ENCODE assay signal across 9 cellular contexts in the genomic region with DNA sequence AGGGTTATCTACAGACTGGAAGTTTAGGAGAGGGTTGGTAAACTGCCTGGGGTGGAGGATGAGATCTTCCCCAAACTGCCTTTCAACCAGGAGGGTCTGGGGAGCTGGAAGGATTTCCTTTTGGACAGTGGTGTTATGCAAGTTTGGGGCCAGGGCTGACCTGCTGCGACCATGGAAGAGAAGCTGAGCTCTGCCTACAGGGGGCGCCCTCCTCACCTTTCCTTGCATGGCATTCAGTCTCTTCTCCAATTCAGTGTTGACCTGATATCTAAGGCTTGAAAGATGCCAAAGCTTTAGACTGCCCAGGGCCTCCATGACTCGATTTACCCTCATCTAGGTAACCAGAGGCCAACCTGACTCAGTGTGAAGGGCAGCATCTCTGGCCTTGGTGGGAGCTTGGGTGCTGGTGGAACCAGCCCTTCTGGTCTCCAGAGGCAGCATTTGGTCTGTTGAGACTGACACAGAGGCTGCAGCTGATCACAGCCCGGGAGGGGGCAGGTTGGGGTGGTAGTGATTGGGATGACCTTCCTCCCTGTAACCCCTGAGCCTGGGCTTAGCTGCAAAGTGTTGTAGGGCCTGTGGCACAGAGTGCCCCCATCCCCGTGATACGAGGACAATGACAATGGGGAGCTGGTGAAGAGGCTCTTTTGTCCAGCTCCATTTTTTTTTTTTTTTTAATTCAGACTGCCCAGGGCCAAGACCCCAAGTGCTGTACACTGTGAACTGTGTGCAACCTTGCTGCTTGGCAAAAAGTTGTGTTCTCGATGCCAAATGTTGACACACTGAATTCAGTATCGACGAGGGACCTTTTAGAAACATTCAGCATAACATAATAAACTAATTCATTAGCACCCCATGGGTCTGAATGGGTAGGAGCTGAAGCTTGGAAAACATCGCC.
DNase-seq lines count a peak whose midpoint lies in the region; ATAC-seq, FAIRE-seq and TF ChIP-seq lines count a peak whose summit lies in the region.
"Had no signal": no experiment of that assay in that cellular context is flagged by ENCODE, and none has a peak within 500 bp of the region (broad histone marks: within the 10 kb centered on the region; RNA-seq: fewer than 3 reads in every experiment).

No MANE protein-coding gene starts in this region.

- H3K4me1 ChIP-seq in kidney (ENCODE audit: control insufficient read depth in 1 of 2, insufficient read depth in 1 of 2, low read depth in 1 of 2, low read length in 2 of 2) = no peaks in the 10 kb centered on the region

- no peaks in the 10 kb centered on the region for H3K36me3 Mint-ChIP-seq in natural killer cell

- H3K4me1 Mint-ChIP-seq in natural killer cell = no peaks in the 10 kb centered on the region
- H3K4me1 Mint-ChIP-seq: activated B cell treated with CpG ODN at 0.5 μM for 24 hours had no signal

- peak; percentile 50 for TF ChIP-seq CTCF in D721Med (IDR thresholded peaks at IDR 0.05; ENCODE audit: insufficient read depth, missing control alignments)
- TF ChIP-seq CTCF in kidney (IDR thresholded peaks at IDR 0.05; ENCODE audit: borderline replicate concordance, extremely low read depth, insufficient read depth) = no peak
- no peak for TF ChIP-seq CTCF in natural killer cell (IDR thresholded peaks at IDR 0.05)

- no peaks in the 10 kb centered on the region for H3K9me3 ChIP-seq in kidney (ENCODE audit: control insufficient read depth in 1 of 2, low read length in 2 of 2)

- no peak overlapping the region for H3K4me3 ChIP-seq in kidney (ENCODE audit: low read length in 2 of 2)

- H3K36me3 ChIP-seq in kidney (ENCODE audit: control insufficient read depth in 1 of 2, insufficient read depth in 2 of 2, low read length in 2 of 2) = no peaks in the 10 kb centered on the region

- no peak overlapping the region for H3K27ac ChIP-seq in kidney (ENCODE audit: low read depth in 2 of 2, low read length in 2 of 2)

- peaks cover 0 to 5% of the 10 kb centered on the region in 2 donors for H3K27me3 Mint-ChIP-seq in natural killer cell (ENCODE audit: low read depth in 2 of 2)

- DNase-seq in D721Med (ENCODE audit: insufficient read length, low spot score) = no peak
- DNase-seq in GM19239 (ENCODE audit: insufficient read length, low spot score) = peak; percentile 28
- DNase-seq in RPMI8226 = peak; percentile 53
- peak; percentile 18 for DNase-seq in kidney
- DNase-seq in natural killer cell = no peak
- no peak for DNase-seq in G401 (ENCODE audit: low spot score)
- no peak for DNase-seq in AG08396 (ENCODE audit: low spot score)
- DNase-seq: activated B cell treated with CpG ODN at 0.5 μM for 24 hours had no signal

- in situ Hi-C loops in G401 (cut with HindIII; ENCODE audit: low sequenced_read_pairs) = loop anchor here (5.0 kb wide), 1 partner anchor 87 kb away; no protein-coding TSS in a partner anchor

- FAIRE-seq in D721Med (lab: Jason Lieb, UNC) (no peak), GM19239 (lab: Jason Lieb, UNC) (no peak), kidney (lab: Jason Lieb, UNC) (no peak)

- ATAC-seq in natural killer cell = no peak
- no peak for ATAC-seq in activated CD4-positive, CD25-positive, alpha-beta regulatory T cell treated with anti-CD3 and anti-CD28 coated beads, Interleukin-2, amount 50 U/mL, for 24 hours

- intact Hi-C loops in kidney (cut with DNase I) = no loop called here
- intact Hi-C loops in natural killer cell (cut with micrococcal nuclease) = no loop called here

- no peaks in the 10 kb centered on the region for H3K9me3 Mint-ChIP-seq in natural killer cell
- H3K9me3 Mint-ChIP-seq: activated B cell treated with CpG ODN at 0.5 μM for 24 hours had no signal

- no peak overlapping the region for H3K4me3 Mint-ChIP-seq in natural killer cell
- H3K4me3 Mint-ChIP-seq: activated B cell treated with CpG ODN at 0.5 μM for 24 hours had no signal

- no peak overlapping the region for H3K27ac Mint-ChIP-seq in natural killer cell
- H3K27ac Mint-ChIP-seq: activated B cell treated with CpG ODN at 0.5 μM for 24 hours had no signal

- H3K9ac ChIP-seq in kidney (ENCODE audit: low read length in 2 of 2) = no peak overlapping the region

Comparison
In these comparisons a context has a peak if more than half of its experiments do, and no peak if none do; other contexts are left out.
1. DNase-seq: peak in GM19239 (single experiment), RPMI8226 (single experiment) and kidney (single experiment); none in D721Med (single experiment), natural killer cell (single experiment), G401 (single experiment) and AG08396 (single experiment).